In genomic region chr17:73343739-73344454, GRCh38 we compare ENCODE assay signal across 10 cellular contexts. TPM values are rescaled to one million over a fixed set of nuclear protein-coding genes. Genes with fewer than 3 reads are reported as not detected.
A peak's percentile ranks its signal among the peaks of the same experiment; 100 is the strongest.
DNase-seq lines count a peak whose midpoint lies in the region; ATAC-seq lines count a peak whose summit lies in the region.
"Had no signal": no experiment of that assay in that cellular context is flagged by ENCODE, and none has a peak within 500 bp of the region (broad histone marks: within the 10 kb centered on the region; RNA-seq: fewer than 3 reads in every experiment).

No MANE protein-coding gene starts in this region.

- H3K27ac ChIP-seq in rectal smooth muscle tissue (ENCODE audit: low read depth, low read length) = peak overlapping the region; percentile 96

- H3K4me3 Mint-ChIP-seq in effector memory CD8-positive, alpha-beta T cell = no peak overlapping the region
- H3K4me3 Mint-ChIP-seq: CD4-positive, alpha-beta memory T cell had no signal

- H3K27ac Mint-ChIP-seq in effector memory CD8-positive, alpha-beta T cell = no peak overlapping the region
- H3K27ac Mint-ChIP-seq: CD4-positive, alpha-beta memory T cell had no signal

- no peaks in the 10 kb centered on the region for H3K27me3 ChIP-seq in rectal smooth muscle tissue (ENCODE audit: control insufficient read depth, insufficient read depth, low read length)

- ATAC-seq in effector memory CD8-positive, alpha-beta T cell (replicated peaks) = no peak

- H3K36me3 Mint-ChIP-seq in effector memory CD8-positive, alpha-beta T cell (ENCODE audit: insufficient read depth) = no peaks in the 10 kb centered on the region
- H3K36me3 Mint-ChIP-seq: CD4-positive, alpha-beta memory T cell had no signal

- H3K27me3 Mint-ChIP-seq in effector memory CD8-positive, alpha-beta T cell = peaks cover 7 to 54% of the 10 kb centered on the region in 2 donors
- H3K27me3 Mint-ChIP-seq: CD4-positive, alpha-beta memory T cell had no signal

- H3K9ac ChIP-seq in rectal smooth muscle tissue (ENCODE audit: low read length) = no peak overlapping the region

- peak overlapping the region; percentile 16 for H3K4me3 ChIP-seq in rectal smooth muscle tissue (ENCODE audit: low read length)

- H3K4me1 ChIP-seq in rectal smooth muscle tissue (ENCODE audit: control insufficient read depth, insufficient read depth, low read length) = peaks cover 43% of the 10 kb centered on the region

- no peaks in the 10 kb centered on the region for H3K4me1 Mint-ChIP-seq in effector memory CD8-positive, alpha-beta T cell (ENCODE audit: low read depth in 2 of 2)
- H3K4me1 Mint-ChIP-seq: CD4-positive, alpha-beta memory T cell had no signal

- in situ Hi-C loops in Caki2 (cut with HindIII; ENCODE audit: low pct_unique_long_range_greater_than_20kb, low sequenced_read_pairs) = no loop called here

- no peaks in the 10 kb centered on the region for H3K9me3 Mint-ChIP-seq in effector memory CD8-positive, alpha-beta T cell

- no peaks in the 10 kb centered on the region for H3K36me3 ChIP-seq in rectal smooth muscle tissue (ENCODE audit: control insufficient read depth, insufficient read depth, low read length)

- peak; percentile 41 for DNase-seq in Caki2 (ENCODE audit: low read depth)
- peak; percentile 31 for DNase-seq in RPMI7951 (ENCODE audit: low read depth)
- DNase-seq in glomerular visceral epithelial cell (ENCODE audit: extremely low spot score) = peak; percentile 43
- no peak for DNase-seq in effector memory CD8-positive, alpha-beta T cell
- no peak for DNase-seq in cortex of kidney (lab: John Stamatoyannopoulos, UW)
- DNase-seq in NCI-H2029 treated with DMSO at 0.1 percent for 48 hours (lab: John Stamatoyannopoulos, UW) = no peak
- no peak for DNase-seq in amniotic stem cell (lab: John Stamatoyannopoulos, UW)
- DNase-seq: CD4-positive, alpha-beta memory T cell; Kasumi-1 had no signal

RNA-seq across cellular contexts. Expression of gene CDC42EP4, which starts 32.1 kb away (rescaled TPM):
- total RNA-seq in Caki2 (2014; rRNA removed; shearing (Covaris generic); ENCODE audit: low replicate concordance) = 50.8 and 54.9 TPM in 2 replicates
- 12.9 and 16.5 TPM in 2 replicates for total RNA-seq in RPMI7951 (2014; rRNA removed; shearing (Covaris generic))

Comparison
In these comparisons a context has a peak if more than half of its experiments do, and no peak if none do; other contexts are left out.
1. DNase-seq: peak in Caki2 (single experiment), RPMI7951 (single experiment) and glomerular visceral epithelial cell (single experiment); none in effector memory CD8-positive, alpha-beta T cell (0 of 3), cortex of kidney (single experiment), NCI-H2029 treated with DMSO at 0.1 percent for 48 hours (single experiment) and amniotic stem cell (single experiment).